In the genomic region with DNA sequence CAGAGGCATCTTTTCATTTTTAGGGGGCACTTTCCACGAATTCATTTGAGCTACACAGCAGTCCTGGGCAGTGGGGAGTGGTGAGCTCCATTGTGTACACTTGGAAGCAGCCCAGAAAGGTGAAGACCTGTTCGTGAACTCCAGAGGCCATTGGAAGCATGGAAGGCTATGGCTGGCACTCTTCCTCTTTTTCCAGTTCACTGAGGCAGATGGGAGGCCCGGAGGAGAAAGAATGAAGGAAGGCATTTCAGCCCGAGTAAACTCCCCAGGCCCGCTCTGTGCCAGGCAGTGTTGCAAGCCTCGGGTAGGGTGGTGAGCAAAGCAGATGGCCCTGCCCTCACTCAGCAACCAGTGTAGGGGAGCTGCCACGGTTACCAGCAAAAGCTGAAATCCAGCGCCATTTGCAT, we compare ENCODE assay signal across 8 cellular contexts. TPM values are rescaled to one million over a fixed set of nuclear protein-coding genes. Genes with fewer than 3 reads are reported as not detected.
DNase-seq lines count a peak whose midpoint lies in the region; ATAC-seq and TF ChIP-seq lines count a peak whose summit lies in the region.

No MANE protein-coding gene starts in this region.

- no peaks in the 10 kb centered on the region for H3K9me3 ChIP-seq in lower lobe of right lung
- no peaks in the 10 kb centered on the region for H3K9me3 ChIP-seq in tibial artery

- H3K36me3 Mint-ChIP-seq in chondrocyte (ENCODE audit: low read depth) = no peaks in the 10 kb centered on the region

- no peak for TF ChIP-seq CTCF in chondrocyte (IDR thresholded peaks at IDR 0.05)
- TF ChIP-seq CTCF in lower lobe of right lung (IDR thresholded peaks at IDR 0.05) = no peak
- TF ChIP-seq CTCF in tibial artery (IDR thresholded peaks at IDR 0.05) = no peak

- H3K27ac Mint-ChIP-seq in chondrocyte (ENCODE audit: unreplicated experiment) = peak overlapping the region; percentile 80

- H3K4me1 ChIP-seq in lower lobe of right lung (peaks cover 18% of the 10 kb centered on the region), tibial artery (peaks cover 0 to 42% (median 16%) of the 10 kb centered on the region in 4 donors)

- H3K4me3 ChIP-seq in lower lobe of right lung (peak overlapping the region; percentile 86), tibial artery (peak overlapping the region; percentile 70 to 92)

- H3K36me3 ChIP-seq in lower lobe of right lung (peaks cover 4% of the 10 kb centered on the region), tibial artery (peaks cover 0 to 5% (median 0%) of the 10 kb centered on the region in 3 donors)

- no peaks in the 10 kb centered on the region for H3K27me3 Mint-ChIP-seq in chondrocyte (ENCODE audit: low read depth)

- ATAC-seq in lower lobe of right lung (peak; percentile 31 to 58), HG02588 (IDR thresholded peaks at IDR 0.05; ENCODE audit: unreplicated experiment) (no peak)

- peaks cover 8% of the 10 kb centered on the region for H3K27me3 ChIP-seq in lower lobe of right lung (ENCODE audit: low read depth)
- H3K27me3 ChIP-seq in tibial artery = no peaks in the 10 kb centered on the region

- H3K4me1 Mint-ChIP-seq in chondrocyte (ENCODE audit: low read depth) = peaks cover 47% of the 10 kb centered on the region

- intact Hi-C loops in lower lobe of right lung (cut with DNase I) = no loop called here
- intact Hi-C loops in tibial artery (cut with DNase I; ENCODE audit: low total_unique reads) = no loop called here

- H3K4me3 Mint-ChIP-seq in chondrocyte (ENCODE audit: unreplicated experiment) = peak overlapping the region; percentile 95

- H3K9me3 Mint-ChIP-seq in chondrocyte (ENCODE audit: low read depth) = no peaks in the 10 kb centered on the region

- H3K27ac ChIP-seq in lower lobe of right lung (peak overlapping the region; percentile 79), tibial artery (peak overlapping the region; percentile 54 to 62)

- peak; percentile 36 for DNase-seq in SKM-1 treated with dmso at 0.1 percent for 144 hours (lab: John Stamatoyannopoulos, UW; ENCODE audit: unreplicated experiment)
- DNase-seq in SKM-1 (lab: John Stamatoyannopoulos, UW; ENCODE audit: unreplicated experiment) = no peak
- DNase-seq in NCI-H774 (lab: John Stamatoyannopoulos, UW) = peak; percentile 53
- no peak for DNase-seq in chondrocyte (ENCODE audit: low spot score)
- DNase-seq in lower lobe of right lung = peak; percentile 71
- DNase-seq in tibial artery = peak in 1 of 2 donors; percentile 52
- DNase-seq in 8988T = no peak

RNA-seq across cellular contexts. Expression of a gene that starts 0.7 kb away (rescaled TPM):
- total RNA-seq in chondrocyte = 120 to 129 TPM (median 124 TPM) in 3 replicates
- 674 TPM for total RNA-seq in lower lobe of right lung

Comparison
In these comparisons a context has a peak if more than half of its experiments do, and no peak if none do; other contexts are left out.
1. DNase-seq: peak in SKM-1 treated with dmso at 0.1 percent for 144 hours (single experiment), NCI-H774 (single experiment) and lower lobe of right lung (single experiment); none in SKM-1 (single experiment), chondrocyte (single experiment) and 8988T (single experiment).